In the genomic region with DNA sequence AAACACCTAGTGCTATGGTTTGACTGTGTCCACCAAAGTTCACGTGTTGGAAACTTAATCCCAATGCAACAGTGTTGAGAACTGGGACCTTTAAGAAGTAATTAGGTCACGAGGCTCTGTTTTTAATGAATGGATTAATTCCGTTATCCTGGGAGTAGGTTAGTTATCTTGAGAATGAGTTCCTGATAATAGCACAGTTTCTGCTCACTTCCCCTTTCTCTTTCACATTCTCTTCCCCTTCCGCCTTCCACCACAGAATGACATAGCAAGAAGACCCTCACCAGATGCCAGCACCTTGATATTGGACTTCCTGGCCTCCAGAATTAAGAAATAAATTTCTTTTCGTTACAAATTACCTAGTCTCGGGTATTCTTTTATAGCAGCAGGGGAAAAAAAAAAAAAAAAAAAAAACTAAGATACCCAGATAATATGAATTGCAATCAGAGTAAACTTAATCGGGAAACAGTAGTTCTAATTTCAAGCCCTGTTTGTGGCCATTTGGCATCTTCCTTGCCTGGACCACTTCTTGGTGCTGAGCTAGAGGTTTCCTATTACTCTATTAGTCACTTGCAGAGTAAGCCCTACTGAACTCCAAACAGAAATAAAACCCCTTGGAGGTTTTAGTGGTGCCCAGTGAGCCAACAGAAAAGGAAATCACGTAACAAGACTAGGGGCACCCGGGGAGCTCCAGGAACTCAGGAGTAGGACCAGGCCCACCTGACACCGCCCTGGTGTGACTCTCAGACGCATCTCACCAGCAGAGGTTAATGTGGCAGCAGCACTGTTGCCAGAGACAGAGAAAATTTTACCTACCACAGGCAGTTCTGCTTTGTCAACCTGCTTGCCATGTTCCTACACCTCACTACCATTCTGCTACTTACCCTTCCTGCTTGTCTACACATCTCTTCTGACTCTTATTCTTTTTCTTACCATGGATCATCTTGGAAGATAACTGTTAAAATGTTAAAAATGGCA, we compare ENCODE assay signal across 9 cellular contexts.
DNase-seq lines count a peak whose midpoint lies in the region; ATAC-seq and TF ChIP-seq lines count a peak whose summit lies in the region.
"Had no signal": no experiment of that assay in that cellular context is flagged by ENCODE, and none has a peak within 500 bp of the region (broad histone marks: within the 10 kb centered on the region; RNA-seq: fewer than 3 reads in every experiment).

No MANE protein-coding gene starts in this region.

- H3K36me3 ChIP-seq in DOHH2 (ENCODE audit: control insufficient read depth, low read length) = no peaks in the 10 kb centered on the region

- H3K9me3 ChIP-seq in DOHH2 (ENCODE audit: control insufficient read depth, insufficient read depth, low read length) = peaks cover 20% of the 10 kb centered on the region; the same call in 1 of the 2 replicates

- H3K4me3 ChIP-seq in DOHH2 (ENCODE audit: low read length) = peak overlapping the region; percentile 27; the same call in 1 of the 2 replicates

- peak; percentile 80 for DNase-seq in RPMI7951 (ENCODE audit: low read depth)
- DNase-seq in iris pigment epithelial cell (ENCODE audit: low read depth) = peak; percentile 72
- DNase-seq in NCI-H2107 (lab: John Stamatoyannopoulos, UW) = no peak
- DNase-seq in osteocyte (ENCODE audit: extremely low spot score, unreplicated experiment) = no peak
- no peak for DNase-seq in NCI-H2081 treated with DMSO at 0.1 percent for 48 hours (lab: John Stamatoyannopoulos, UW)
- DNase-seq: NCI-H1092 had no signal

- H3K9me2 ChIP-seq in DOHH2 (replicated peaks; ENCODE audit: control insufficient read depth, low read length) = no peaks in the 10 kb centered on the region

- H3K9me3 Mint-ChIP-seq in osteocyte (ENCODE audit: unreplicated experiment) = no peaks in the 10 kb centered on the region

- H3K4me3 Mint-ChIP-seq in osteocyte (ENCODE audit: unreplicated experiment) = no peak overlapping the region

- H4K20me1 ChIP-seq in DOHH2 (ENCODE audit: control insufficient read depth, insufficient read depth, low read depth, low read length) = no peaks in the 10 kb centered on the region

- no peaks in the 10 kb centered on the region for H3K79me2 ChIP-seq in DOHH2 (ENCODE audit: control insufficient read depth, low read length)

- peaks cover 19% of the 10 kb centered on the region for H3K4me1 ChIP-seq in DOHH2 (ENCODE audit: control insufficient read depth, low read length)

- no peaks in the 10 kb centered on the region for H3K4me1 Mint-ChIP-seq in osteocyte (ENCODE audit: unreplicated experiment)

- ATAC-seq in HG02870 (IDR thresholded peaks at IDR 0.05; ENCODE audit: unreplicated experiment) (peak; percentile 53), HG03097 (IDR thresholded peaks at IDR 0.05; ENCODE audit: low FRiP score, unreplicated experiment) (no peak)

- TF ChIP-seq CTCF in DOHH2 (IDR thresholded peaks at IDR 0.05; ENCODE audit: low read depth, low read length, poor library complexity, severe bottlenecking) (no peak), osteocyte (IDR thresholded peaks at IDR 0.05) (no peak)

- no peaks in the 10 kb centered on the region for H3K27me3 ChIP-seq in DOHH2 (ENCODE audit: control insufficient read depth, low read length)

- peak overlapping the region; percentile 57 for H3K4me2 ChIP-seq in DOHH2 (ENCODE audit: low read length)

- H3K27me3 Mint-ChIP-seq in osteocyte (ENCODE audit: unreplicated experiment) = peaks cover 34% of the 10 kb centered on the region

- H3F3A ChIP-seq in DOHH2 (ENCODE audit: control insufficient read depth, insufficient read depth) = no peaks in the 10 kb centered on the region

- no peak overlapping the region for H3K27ac Mint-ChIP-seq in osteocyte (ENCODE audit: unreplicated experiment)

- H3K36me3 Mint-ChIP-seq in osteocyte (ENCODE audit: unreplicated experiment) = no peaks in the 10 kb centered on the region

- H3K27ac ChIP-seq in DOHH2 (ENCODE audit: low read depth, low read length) = no peak overlapping the region

Comparison
In these comparisons a context has a peak if more than half of its experiments do, and no peak if none do; other contexts are left out.
1. DNase-seq: peak in RPMI7951 (single experiment) and iris pigment epithelial cell (single experiment); none in NCI-H2107 (single experiment), osteocyte (single experiment) and NCI-H2081 treated with DMSO at 0.1 percent for 48 hours (single experiment).